ENCODE assay signal across 38 cellular contexts in genomic region chr1:244356371-244356770, GRCh38.
"Had no signal": no experiment of that assay in that cellular context is flagged by ENCODE, and none has a peak within 500 bp of the region (broad histone marks: within the 10 kb centered on the region; RNA-seq: fewer than 3 reads in every experiment).

No MANE protein-coding gene starts in this region.

- H3K4me3 Mint-ChIP-seq: activated CD4-positive, alpha-beta memory T cell treated with anti-CD3 and anti-CD28 coated beads for 36 hours; activated CD4-positive, alpha-beta T cell treated with anti-CD3 and anti-CD28 coated beads, Interleukin-2, amount 10 ng/mL, durations not matched to agents 24 days and 14 days; activated CD8-positive, alpha-beta T cell treated with anti-CD3 and anti-CD28 coated beads for 36 hours; activated naive CD4-positive, alpha-beta T cell treated with anti-CD3 and anti-CD28 coated beads for 36 hours; activated naive CD8-positive, alpha-beta T cell treated with anti-CD3 and anti-CD28 coated beads for 36 hours; activated T-cell treated with anti-CD3 and anti-CD28 coated beads, Interleukin-2, amount 50 U/mL, for 4 hours; activated T-cell treated with anti-CD3 and anti-CD28 coated beads, Interleukin-2, amount 50 U/mL, for 72 hours; activated T-helper 1 cell treated with anti-CD3 and anti-CD28 coated beads, Interleukin-12 subunit alpha, Interleukin-12 subunit beta, Interleukin-2, Interleukin-4 antibody, amounts not matched to agents 30 ng/mL and 10 ng/mL and 1 ng/mL, durations not matched to agents 14 hours and 24 hours and 36 hours; activated T-helper 17 cell treated with anti-CD3 and anti-CD28 coated beads, Interleukin-2, amount 50 U/mL, for 72 hours; brain; central memory CD8-positive, alpha-beta T cell; T-helper 1 cell treated with Interleukin-12 subunit alpha and Interleukin-12 subunit beta and Interleukin-4 antibody, amounts not matched to agents 30 μg/mL and 1 μg/mL, for 36 hours; T-helper 2 cell treated with Interferon-gamma antibody and Interleukin-4, amounts not matched to agents 5 μg/mL and 100 μg/mL, for 36 hours; WTC11 had no signal

- H3K27me3 Mint-ChIP-seq: activated CD4-positive, alpha-beta memory T cell treated with anti-CD3 and anti-CD28 coated beads for 36 hours; activated CD4-positive, alpha-beta T cell treated with anti-CD3 and anti-CD28 coated beads, Interleukin-2, amount 10 ng/mL, durations not matched to agents 24 days and 14 days; activated CD8-positive, alpha-beta T cell treated with anti-CD3 and anti-CD28 coated beads for 36 hours; brain had no signal

- H3K9me3 Mint-ChIP-seq: activated CD4-positive, alpha-beta memory T cell treated with anti-CD3 and anti-CD28 coated beads for 36 hours; activated CD8-positive, alpha-beta T cell treated with anti-CD3 and anti-CD28 coated beads for 36 hours; activated naive CD4-positive, alpha-beta T cell treated with anti-CD3 and anti-CD28 coated beads for 36 hours; activated naive CD4-positive, alpha-beta T cell treated with anti-CD3 and anti-CD28 coated beads, Interleukin-2, amount 50 U/mL, for 72 hours; activated naive CD8-positive, alpha-beta T cell treated with anti-CD3 and anti-CD28 coated beads for 36 hours; activated T-cell treated with anti-CD3 and anti-CD28 coated beads, Interleukin-2, amount 50 U/mL, for 4 hours; activated T-cell treated with anti-CD3 and anti-CD28 coated beads, Interleukin-2, amount 50 U/mL, for 72 hours; activated T-helper 1 cell treated with anti-CD3 and anti-CD28 coated beads, Interleukin-12 subunit alpha, Interleukin-12 subunit beta, Interleukin-2, Interleukin-4 antibody, amounts not matched to agents 30 ng/mL and 10 ng/mL and 1 ng/mL, durations not matched to agents 14 hours and 24 hours and 36 hours; activated T-helper 17 cell treated with anti-CD3 and anti-CD28 coated beads, Interleukin-2, amount 50 U/mL, for 72 hours; central memory CD8-positive, alpha-beta T cell; T-helper 1 cell treated with Interleukin-12 subunit alpha and Interleukin-12 subunit beta and Interleukin-4 antibody, amounts not matched to agents 30 μg/mL and 1 μg/mL, for 36 hours; T-helper 2 cell treated with Interferon-gamma antibody and Interleukin-4, amounts not matched to agents 5 μg/mL and 100 μg/mL, for 36 hours had no signal

- H3K27ac ChIP-seq: ascending aorta, cardiac muscle cell, WERI-Rb-1 had no signal

- H3K4me1 Mint-ChIP-seq: central memory CD8-positive, alpha-beta T cell had no signal

- H3K36me3 Mint-ChIP-seq: activated CD4-positive, alpha-beta memory T cell treated with anti-CD3 and anti-CD28 coated beads for 36 hours; activated naive CD4-positive, alpha-beta T cell treated with anti-CD3 and anti-CD28 coated beads, Interleukin-2, amount 50 U/mL, for 72 hours; activated naive CD8-positive, alpha-beta T cell treated with anti-CD3 and anti-CD28 coated beads for 36 hours; brain had no signal

- H3K9me3 ChIP-seq: ascending aorta had no signal

- ATAC-seq: activated CD4-positive, CD25-positive, alpha-beta regulatory T cell treated with anti-CD3 and anti-CD28 coated beads, Interleukin-2, amount 50 U/mL, for 24 hours; activated CD8-positive, alpha-beta T cell treated with anti-CD3 and anti-CD28 coated beads for 36 hours; activated naive CD4-positive, alpha-beta T cell treated with anti-CD3 and anti-CD28 coated beads, Interleukin-2, amount 50 U/mL, for 72 hours; activated T-cell treated with anti-CD3 and anti-CD28 coated beads, Interleukin-2, amount 50 U/mL, for 4 hours; activated T-cell treated with anti-CD3 and anti-CD28 coated beads, Interleukin-2, amount 50 U/mL, for 72 hours; activated T-helper 17 cell treated with anti-CD3 and anti-CD28 coated beads, Interleukin-2, amount 50 U/mL, for 72 hours; WTC11 had no signal

- H3K4me1 ChIP-seq: ascending aorta had no signal

- FAIRE-seq: bronchial epithelial cell had no signal

- H3K4me3 ChIP-seq: ascending aorta, cardiac muscle cell had no signal

- H3K27me3 ChIP-seq: ascending aorta, cardiac muscle cell had no signal

- DNase-seq: activated CD4-positive, alpha-beta memory T cell treated with anti-CD3 and anti-CD28 coated beads for 36 hours; activated CD4-positive, alpha-beta T cell treated with anti-CD3 and anti-CD28 coated beads for 4 hours; activated CD4-positive, alpha-beta T cell treated with anti-CD3 and anti-CD28 coated beads, Interleukin-2, amount 10 ng/mL, durations not matched to agents 24 days and 14 days; activated CD4-positive, alpha-beta T cell treated with anti-CD3 and anti-CD28 coated beads, Interleukin-2, amount 50 U/mL, for 1 hour; activated CD4-positive, alpha-beta T cell treated with anti-CD3 and anti-CD28 coated beads, Interleukin-2, amount 50 U/mL, for 4 hours; activated CD4-positive, CD25-positive, alpha-beta regulatory T cell; activated CD8-positive, alpha-beta memory T cell treated with anti-CD3 and anti-CD28 coated beads, Interleukin-2, amount 50 U/mL, for 4 hours; activated CD8-positive, alpha-beta T cell treated with anti-CD3 and anti-CD28 coated beads for 36 hours; activated effector memory CD4-positive, alpha-beta T cell treated with anti-CD3 and anti-CD28 coated beads, Interleukin-2, amount 50 U/mL, for 16 hours; activated gamma-delta T cell treated with Interleukin-2 at 50 U/mL for 16 hours; activated naive CD4-positive, alpha-beta T cell; activated naive CD4-positive, alpha-beta T cell treated with anti-CD3 and anti-CD28 coated beads for 36 hours; activated naive CD4-positive, alpha-beta T cell treated with anti-CD3 and anti-CD28 coated beads, Interleukin-2, amount 50 U/mL, for 16 hours; activated naive CD8-positive, alpha-beta T cell treated with anti-CD3 and anti-CD28 coated beads for 36 hours; activated T-cell treated with anti-CD3 and anti-CD28 coated beads for 4 hours; activated T-cell treated with anti-CD3 and anti-CD28 coated beads, Interleukin-2, amount 50 U/mL, for 1 hour; activated T-cell treated with anti-CD3 and anti-CD28 coated beads, Interleukin-2, amount 50 U/mL, for 4 hours; activated T-cell treated with anti-CD3 and anti-CD28 coated beads, Interleukin-2, amount 50 U/mL, for 72 hours; amygdala; anterior cingulate cortex; caudate nucleus; cerebellar nuclear complex; T-helper 1 cell; T-helper 2 cell; T-helper 9 cell; WERI-Rb-1 had no signal

- H3K36me3 ChIP-seq: ascending aorta, cardiac muscle cell, WERI-Rb-1 had no signal

- H3K27ac Mint-ChIP-seq: activated CD4-positive, alpha-beta memory T cell treated with anti-CD3 and anti-CD28 coated beads for 36 hours; activated CD4-positive, alpha-beta T cell treated with anti-CD3 and anti-CD28 coated beads, Interleukin-2, amount 10 ng/mL, durations not matched to agents 24 days and 14 days; activated CD8-positive, alpha-beta T cell treated with anti-CD3 and anti-CD28 coated beads for 36 hours; activated naive CD4-positive, alpha-beta T cell treated with anti-CD3 and anti-CD28 coated beads for 36 hours; activated naive CD8-positive, alpha-beta T cell treated with anti-CD3 and anti-CD28 coated beads for 36 hours; activated T-cell treated with anti-CD3 and anti-CD28 coated beads, Interleukin-2, amount 50 U/mL, for 72 hours; activated T-helper 1 cell treated with anti-CD3 and anti-CD28 coated beads, Interleukin-12 subunit alpha, Interleukin-12 subunit beta, Interleukin-2, Interleukin-4 antibody, amounts not matched to agents 30 ng/mL and 10 ng/mL and 1 ng/mL, durations not matched to agents 14 hours and 24 hours and 36 hours; activated T-helper 17 cell treated with anti-CD3 and anti-CD28 coated beads, Interleukin-2, amount 50 U/mL, for 72 hours; brain; T-helper 1 cell treated with Interleukin-12 subunit alpha and Interleukin-12 subunit beta and Interleukin-4 antibody, amounts not matched to agents 30 μg/mL and 1 μg/mL, for 36 hours; T-helper 2 cell treated with Interferon-gamma antibody and Interleukin-4, amounts not matched to agents 5 μg/mL and 100 μg/mL, for 36 hours had no signal
